In the genomic region with DNA sequence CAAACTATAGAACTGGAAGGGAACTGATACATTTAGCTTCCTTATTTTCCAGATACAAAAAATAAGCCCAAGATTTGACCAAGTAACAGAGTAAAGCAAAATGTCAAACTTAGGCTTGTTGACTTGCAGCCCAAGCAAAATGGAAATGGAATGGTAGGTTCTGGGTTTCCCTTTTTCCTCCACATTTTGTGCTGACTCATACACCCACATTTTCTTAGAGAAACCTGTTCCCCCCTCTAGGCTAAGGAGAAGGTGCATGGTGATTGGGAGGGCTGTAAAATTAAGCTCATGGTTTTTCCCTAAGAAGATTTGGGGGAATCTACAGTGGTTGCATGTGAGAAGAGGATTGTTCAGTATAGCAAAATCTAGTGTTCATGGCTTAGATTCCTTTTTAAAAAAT, we compare ENCODE assay signal across 10 cellular contexts.
"Had no signal": no experiment of that assay in that cellular context is flagged by ENCODE, and none has a peak within 500 bp of the region (broad histone marks: within the 10 kb centered on the region; RNA-seq: fewer than 3 reads in every experiment).

No MANE protein-coding gene starts in this region.

- H3K4me3 ChIP-seq: gastrocnemius medialis, left ventricle myocardium inferior, transverse colon, vagina had no signal

- ATAC-seq: gastrocnemius medialis; stimulated activated naive CD8-positive, alpha-beta T cell treated with anti-CD3 and anti-CD28 coated beads, Interleukin-15, Interleukin-2, amounts not matched to agents 100 U/mL and 50 U/mL, for 24 hours had no signal

- H3K27ac ChIP-seq: gastrocnemius medialis, left ventricle myocardium inferior, transverse colon, vagina had no signal

- DNase-seq: activated CD4-positive, alpha-beta T cell treated with anti-CD3 and anti-CD28 coated beads, Interleukin-2, amount 50 U/mL, for 4 hours; dermis blood vessel endothelial cell; effector memory CD4-positive, alpha-beta T cell; gastrocnemius medialis; left ventricle myocardium inferior; stimulated activated naive CD8-positive, alpha-beta T cell treated with anti-CD3 and anti-CD28 coated beads, Interleukin-15, Interleukin-2, amounts not matched to agents 100 U/mL and 50 U/mL, for 24 hours; transverse colon had no signal

- H3K9me3 ChIP-seq: gastrocnemius medialis, transverse colon, vagina had no signal

- H3K4me1 ChIP-seq: left ventricle myocardium inferior, vagina had no signal

- FAIRE-seq: endothelial cell of umbilical vein, TTC549 had no signal

- H3K36me3 ChIP-seq: gastrocnemius medialis, left ventricle myocardium inferior, transverse colon, vagina had no signal

- H3K27me3 ChIP-seq: gastrocnemius medialis, transverse colon, vagina had no signal
